ENCODE assay signal across 1 cellular context in the genomic region with DNA sequence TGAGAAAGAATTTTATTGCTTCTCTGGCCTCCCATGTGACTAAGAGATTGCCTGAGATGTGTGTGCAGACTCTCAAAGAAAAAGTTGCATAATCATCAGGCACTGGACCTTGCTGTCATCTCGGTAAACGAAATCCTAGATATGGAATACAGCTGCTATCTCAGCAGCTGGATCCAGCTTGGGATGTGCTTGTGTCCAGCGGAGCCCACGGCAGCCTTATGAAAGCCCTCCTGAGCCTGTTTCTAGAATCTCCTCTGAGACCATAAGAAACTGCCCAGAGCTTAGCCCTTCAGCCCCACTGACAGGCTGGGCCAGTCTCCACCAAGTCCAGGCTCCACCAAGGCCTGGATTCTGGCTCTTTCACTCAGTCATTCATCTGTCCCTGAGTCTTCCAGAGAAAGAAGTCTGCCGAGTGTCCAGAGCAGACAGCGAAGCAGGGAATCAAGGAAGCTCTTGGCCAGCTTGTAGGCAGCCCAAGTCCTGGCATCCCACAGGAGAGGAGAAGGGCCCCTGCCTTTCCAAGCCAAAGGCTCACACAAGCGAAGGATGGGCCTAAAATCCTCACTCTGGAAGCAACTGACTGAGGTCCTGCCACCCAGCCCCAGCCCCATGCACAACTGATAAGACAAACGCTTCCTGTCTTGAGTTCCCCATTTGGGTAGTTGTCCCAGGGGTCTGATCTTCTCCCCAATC.
TF ChIP-seq lines count a peak whose summit lies in the region.

No MANE protein-coding gene starts in this region.

TF ChIP-seq in K562, 482 proteins besides CTCF, POLR2A, EP300 and RAD21 (continued from another document):
- TF ChIP-seq, protein P1, sequence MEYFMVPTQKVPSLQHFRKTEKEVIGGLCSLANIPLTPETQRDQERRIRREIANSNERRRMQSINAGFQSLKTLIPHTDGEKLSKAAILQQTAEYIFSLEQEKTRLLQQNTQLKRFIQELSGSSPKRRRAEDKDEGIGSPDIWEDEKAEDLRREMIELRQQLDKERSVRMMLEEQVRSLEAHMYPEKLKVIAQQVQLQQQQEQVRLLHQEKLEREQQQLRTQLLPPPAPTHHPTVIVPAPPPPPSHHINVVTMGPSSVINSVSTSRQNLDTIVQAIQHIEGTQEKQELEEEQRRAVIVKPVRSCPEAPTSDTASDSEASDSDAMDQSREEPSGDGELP (CRISPR knock-in tag; IDR thresholded peaks at IDR 0.05; ENCODE audit: borderline replicate concordance): no peak
- TF ChIP-seq ZNF175 (CRISPR knock-in tag; IDR thresholded peaks at IDR 0.05; ENCODE audit: low read depth) (peak; percentile 93), PTRF (tag; IDR thresholded peaks at IDR 0.05) (no peak), SPI1 (IDR thresholded peaks at IDR 0.05; ENCODE audit: borderline replicate concordance, low read depth, low read length) (peak; percentile 36; the same call in 1 of the 2 replicates)
- TF ChIP-seq, protein P2, sequence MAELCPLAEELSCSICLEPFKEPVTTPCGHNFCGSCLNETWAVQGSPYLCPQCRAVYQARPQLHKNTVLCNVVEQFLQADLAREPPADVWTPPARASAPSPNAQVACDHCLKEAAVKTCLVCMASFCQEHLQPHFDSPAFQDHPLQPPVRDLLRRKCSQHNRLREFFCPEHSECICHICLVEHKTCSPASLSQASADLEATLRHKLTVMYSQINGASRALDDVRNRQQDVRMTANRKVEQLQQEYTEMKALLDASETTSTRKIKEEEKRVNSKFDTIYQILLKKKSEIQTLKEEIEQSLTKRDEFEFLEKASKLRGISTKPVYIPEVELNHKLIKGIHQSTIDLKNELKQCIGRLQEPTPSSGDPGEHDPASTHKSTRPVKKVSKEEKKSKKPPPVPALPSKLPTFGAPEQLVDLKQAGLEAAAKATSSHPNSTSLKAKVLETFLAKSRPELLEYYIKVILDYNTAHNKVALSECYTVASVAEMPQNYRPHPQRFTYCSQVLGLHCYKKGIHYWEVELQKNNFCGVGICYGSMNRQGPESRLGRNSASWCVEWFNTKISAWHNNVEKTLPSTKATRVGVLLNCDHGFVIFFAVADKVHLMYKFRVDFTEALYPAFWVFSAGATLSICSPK (IDR thresholded peaks at IDR 0.05; ENCODE audit: borderline replicate concordance): no peak
